ENCODE assay signal across 3 cellular contexts in the genomic region with DNA sequence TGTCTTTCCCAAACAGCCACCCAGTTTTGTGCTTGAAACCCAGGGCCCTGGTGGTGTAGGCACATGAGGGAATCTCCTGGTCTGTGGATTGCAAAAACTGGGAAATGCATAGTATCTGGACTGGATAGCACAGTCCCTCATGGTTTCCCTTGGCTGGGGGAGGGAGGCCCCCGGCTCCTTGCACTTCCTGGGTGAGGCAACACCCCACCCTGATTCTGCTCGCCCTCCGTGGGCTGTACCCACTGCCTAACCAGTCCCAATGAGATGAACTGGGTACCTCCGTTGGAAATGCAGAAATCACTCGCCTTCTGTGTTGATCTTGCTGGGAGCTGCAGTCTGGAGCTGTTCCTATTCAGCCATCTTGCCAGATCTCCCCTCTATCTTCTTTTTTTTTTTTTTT. TPM values are rescaled to one million over a fixed set of nuclear protein-coding genes. Genes with fewer than 3 reads are reported as not detected.
"Had no signal": no experiment of that assay in that cellular context is flagged by ENCODE, and none has a peak within 500 bp of the region (broad histone marks: within the 10 kb centered on the region; RNA-seq: fewer than 3 reads in every experiment).

No MANE protein-coding gene starts in this region.

RNA-seq across cellular contexts. Expression of a gene that starts 19.0 kb away (rescaled TPM):
- total RNA-seq: GM23338, H1, H9 had no signal
